ENCODE assay signal across 10 cellular contexts in the genomic region with DNA sequence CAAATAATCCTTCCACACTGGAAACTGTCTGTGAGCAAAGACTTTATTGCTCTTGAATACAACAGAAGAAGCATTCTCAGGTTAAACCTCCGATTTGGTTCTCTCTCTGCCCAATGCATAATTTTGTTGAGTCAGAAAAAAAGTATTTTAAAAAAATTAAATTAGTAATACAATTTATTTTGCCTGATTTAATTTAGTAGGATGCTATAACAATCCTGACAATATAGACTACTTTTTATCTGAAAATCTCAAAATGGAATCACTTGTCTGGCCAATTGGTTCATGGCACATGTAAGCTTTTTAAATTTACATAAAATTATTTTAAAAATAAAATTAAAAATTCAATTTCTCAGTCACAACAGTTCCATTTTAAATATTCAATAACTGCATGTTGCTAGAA.
"Had no signal": no experiment of that assay in that cellular context is flagged by ENCODE, and none has a peak within 500 bp of the region (broad histone marks: within the 10 kb centered on the region; RNA-seq: fewer than 3 reads in every experiment).

No MANE protein-coding gene starts in this region.

- DNase-seq: GM23248, GOT3, H9, HCEC 1CT, HFFc6 had no signal

- H3K36me3 ChIP-seq: HAP-1 had no signal

- FAIRE-seq: H1, H54 had no signal

- ATAC-seq: HCT116 had no signal

- H3K9me3 ChIP-seq: HAP-1 had no signal

- H2AFZ ChIP-seq: GM23248, GM23338 had no signal

- H3K4me3 ChIP-seq: GM23248, GM23338, HAP-1 had no signal

- H3K4me2 ChIP-seq: GM23338 had no signal

- H3K27ac ChIP-seq: GM23248 had no signal

- H3K9ac ChIP-seq: GM23248 had no signal
